Comparison of ENCODE assay signal across 2 cellular contexts in the genomic region with DNA sequence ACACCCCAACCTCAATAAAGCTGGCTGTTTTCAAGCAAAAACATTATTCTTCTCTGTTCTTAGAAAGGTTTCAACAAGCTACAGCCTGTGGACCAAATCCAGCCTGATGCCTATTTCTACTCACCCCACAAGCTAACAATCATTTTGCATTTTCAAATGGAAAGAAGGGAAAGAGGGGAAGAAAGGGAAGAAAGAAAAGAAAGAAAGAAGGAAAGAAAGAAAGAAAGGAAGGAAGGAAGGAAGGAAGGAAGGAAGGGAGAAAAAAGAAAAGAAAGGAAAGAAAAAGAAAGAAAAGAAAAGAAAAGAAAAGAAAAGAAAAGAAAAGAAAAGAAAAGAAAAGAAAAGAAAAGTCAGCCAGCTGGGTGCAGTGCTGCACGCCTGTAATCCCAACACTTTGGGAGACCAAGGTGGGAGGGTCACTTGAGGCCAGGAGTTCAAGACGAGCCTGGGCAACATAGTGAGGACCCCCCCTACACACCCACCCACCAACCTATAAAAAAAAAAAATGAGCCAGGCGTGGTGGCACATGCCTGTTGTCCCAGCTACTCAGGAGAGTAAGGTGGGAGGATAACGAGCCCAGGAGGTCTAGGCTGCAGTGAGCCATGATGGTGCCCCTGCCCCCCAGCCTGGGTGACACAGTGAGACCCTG.
TF ChIP-seq lines count a peak whose summit lies in the region.

No MANE protein-coding gene starts in this region.

TF ChIP-seq in HCT116, 20 proteins besides CTCF, POLR2A, EP300 and RAD21 (continued from another document):
- TF ChIP-seq, protein P1, sequence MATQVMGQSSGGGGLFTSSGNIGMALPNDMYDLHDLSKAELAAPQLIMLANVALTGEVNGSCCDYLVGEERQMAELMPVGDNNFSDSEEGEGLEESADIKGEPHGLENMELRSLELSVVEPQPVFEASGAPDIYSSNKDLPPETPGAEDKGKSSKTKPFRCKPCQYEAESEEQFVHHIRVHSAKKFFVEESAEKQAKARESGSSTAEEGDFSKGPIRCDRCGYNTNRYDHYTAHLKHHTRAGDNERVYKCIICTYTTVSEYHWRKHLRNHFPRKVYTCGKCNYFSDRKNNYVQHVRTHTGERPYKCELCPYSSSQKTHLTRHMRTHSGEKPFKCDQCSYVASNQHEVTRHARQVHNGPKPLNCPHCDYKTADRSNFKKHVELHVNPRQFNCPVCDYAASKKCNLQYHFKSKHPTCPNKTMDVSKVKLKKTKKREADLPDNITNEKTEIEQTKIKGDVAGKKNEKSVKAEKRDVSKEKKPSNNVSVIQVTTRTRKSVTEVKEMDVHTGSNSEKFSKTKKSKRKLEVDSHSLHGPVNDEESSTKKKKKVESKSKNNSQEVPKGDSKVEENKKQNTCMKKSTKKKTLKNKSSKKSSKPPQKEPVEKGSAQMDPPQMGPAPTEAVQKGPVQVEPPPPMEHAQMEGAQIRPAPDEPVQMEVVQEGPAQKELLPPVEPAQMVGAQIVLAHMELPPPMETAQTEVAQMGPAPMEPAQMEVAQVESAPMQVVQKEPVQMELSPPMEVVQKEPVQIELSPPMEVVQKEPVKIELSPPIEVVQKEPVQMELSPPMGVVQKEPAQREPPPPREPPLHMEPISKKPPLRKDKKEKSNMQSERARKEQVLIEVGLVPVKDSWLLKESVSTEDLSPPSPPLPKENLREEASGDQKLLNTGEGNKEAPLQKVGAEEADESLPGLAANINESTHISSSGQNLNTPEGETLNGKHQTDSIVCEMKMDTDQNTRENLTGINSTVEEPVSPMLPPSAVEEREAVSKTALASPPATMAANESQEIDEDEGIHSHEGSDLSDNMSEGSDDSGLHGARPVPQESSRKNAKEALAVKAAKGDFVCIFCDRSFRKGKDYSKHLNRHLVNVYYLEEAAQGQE (IDR thresholded peaks at IDR 0.05; ENCODE audit: low read depth) = no peak
- TF ChIP-seq, protein P2, sequence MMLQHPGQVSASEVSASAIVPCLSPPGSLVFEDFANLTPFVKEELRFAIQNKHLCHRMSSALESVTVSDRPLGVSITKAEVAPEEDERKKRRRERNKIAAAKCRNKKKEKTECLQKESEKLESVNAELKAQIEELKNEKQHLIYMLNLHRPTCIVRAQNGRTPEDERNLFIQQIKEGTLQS (IDR thresholded peaks at IDR 0.05) = no peak
- TF ChIP-seq ELF1 (IDR thresholded peaks at IDR 0.05; ENCODE audit: borderline replicate concordance, low read depth) (no peak), ZFX (IDR thresholded peaks at IDR 0.05) (no peak), CBX3 (IDR thresholded peaks at IDR 0.05; ENCODE audit: low read depth) (no peak), SIN3A (IDR thresholded peaks at IDR 0.05; ENCODE audit: low read depth) (no peak)
TF ChIP-seq in HCT116: peak in this region for 0.

TF ChIP-seq in WTC11, 78 proteins besides CTCF, POLR2A, EP300 and RAD21:
- TF ChIP-seq, protein P3, sequence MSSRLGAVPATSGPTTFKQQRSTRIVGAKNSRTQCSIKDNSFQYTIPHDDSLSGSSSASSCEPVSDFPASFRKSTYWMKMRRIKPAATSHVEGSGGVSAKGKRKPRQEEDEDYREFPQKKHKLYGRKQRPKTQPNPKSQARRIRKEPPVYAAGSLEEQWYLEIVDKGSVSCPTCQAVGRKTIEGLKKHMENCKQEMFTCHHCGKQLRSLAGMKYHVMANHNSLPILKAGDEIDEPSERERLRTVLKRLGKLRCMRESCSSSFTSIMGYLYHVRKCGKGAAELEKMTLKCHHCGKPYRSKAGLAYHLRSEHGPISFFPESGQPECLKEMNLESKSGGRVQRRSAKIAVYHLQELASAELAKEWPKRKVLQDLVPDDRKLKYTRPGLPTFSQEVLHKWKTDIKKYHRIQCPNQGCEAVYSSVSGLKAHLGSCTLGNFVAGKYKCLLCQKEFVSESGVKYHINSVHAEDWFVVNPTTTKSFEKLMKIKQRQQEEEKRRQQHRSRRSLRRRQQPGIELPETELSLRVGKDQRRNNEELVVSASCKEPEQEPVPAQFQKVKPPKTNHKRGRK (CRISPR knock-in tag; IDR thresholded peaks at IDR 0.05; ENCODE audit: borderline replicate concordance) = 0 out of 2 replicates have a peak, but pooled peaks have one; percentile 27
- TF ChIP-seq FOXK1 (CRISPR knock-in tag; IDR thresholded peaks at IDR 0.05) = no peak
